ENCODE assay signal across 8 cellular contexts in the genomic region with DNA sequence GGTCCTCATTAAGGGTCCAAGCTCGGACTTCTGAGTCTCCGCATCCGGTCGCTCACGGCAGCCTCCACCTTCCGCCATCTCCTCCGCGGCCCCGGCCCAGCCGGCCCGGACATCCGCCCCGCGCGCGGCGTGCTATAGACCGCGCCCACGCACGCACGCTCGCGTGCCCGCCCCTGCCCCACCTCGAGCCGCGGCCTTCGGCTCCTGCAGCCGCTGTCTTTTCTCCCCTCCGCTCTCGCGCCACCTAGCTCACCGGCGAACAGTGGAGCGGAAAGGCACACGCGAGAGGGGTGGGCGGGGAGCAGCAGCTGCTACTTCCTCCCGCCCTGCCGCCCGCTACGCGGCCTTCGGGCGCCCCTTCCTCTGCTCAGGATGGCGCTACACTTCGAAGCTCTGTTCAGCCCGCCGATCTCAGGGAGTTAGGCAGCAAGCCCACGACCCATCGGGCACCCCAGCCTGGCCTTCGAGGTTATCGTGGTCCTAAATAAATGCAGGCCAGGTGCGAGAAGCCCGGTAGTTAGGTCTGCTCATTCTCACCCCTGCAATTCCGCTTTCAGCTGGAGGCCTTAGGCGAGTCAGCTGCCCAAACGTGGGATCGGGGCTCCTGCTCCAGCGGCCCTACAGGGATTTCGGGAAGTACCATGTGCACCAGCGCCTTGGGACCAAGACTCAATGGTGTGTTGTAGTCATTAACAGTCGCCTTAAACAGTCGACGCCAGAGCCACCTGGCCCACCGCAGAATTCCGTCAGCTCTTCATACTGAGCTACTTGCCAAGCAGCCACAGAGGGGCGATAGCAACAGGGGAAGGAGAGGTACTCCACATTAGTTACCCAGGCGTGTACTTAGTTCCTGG. TPM values are rescaled to one million over a fixed set of nuclear protein-coding genes. Genes with fewer than 3 reads are reported as not detected.
DNase-seq lines count a peak whose midpoint lies in the region; FAIRE-seq and TF ChIP-seq lines count a peak whose summit lies in the region.

A gene with protein sequence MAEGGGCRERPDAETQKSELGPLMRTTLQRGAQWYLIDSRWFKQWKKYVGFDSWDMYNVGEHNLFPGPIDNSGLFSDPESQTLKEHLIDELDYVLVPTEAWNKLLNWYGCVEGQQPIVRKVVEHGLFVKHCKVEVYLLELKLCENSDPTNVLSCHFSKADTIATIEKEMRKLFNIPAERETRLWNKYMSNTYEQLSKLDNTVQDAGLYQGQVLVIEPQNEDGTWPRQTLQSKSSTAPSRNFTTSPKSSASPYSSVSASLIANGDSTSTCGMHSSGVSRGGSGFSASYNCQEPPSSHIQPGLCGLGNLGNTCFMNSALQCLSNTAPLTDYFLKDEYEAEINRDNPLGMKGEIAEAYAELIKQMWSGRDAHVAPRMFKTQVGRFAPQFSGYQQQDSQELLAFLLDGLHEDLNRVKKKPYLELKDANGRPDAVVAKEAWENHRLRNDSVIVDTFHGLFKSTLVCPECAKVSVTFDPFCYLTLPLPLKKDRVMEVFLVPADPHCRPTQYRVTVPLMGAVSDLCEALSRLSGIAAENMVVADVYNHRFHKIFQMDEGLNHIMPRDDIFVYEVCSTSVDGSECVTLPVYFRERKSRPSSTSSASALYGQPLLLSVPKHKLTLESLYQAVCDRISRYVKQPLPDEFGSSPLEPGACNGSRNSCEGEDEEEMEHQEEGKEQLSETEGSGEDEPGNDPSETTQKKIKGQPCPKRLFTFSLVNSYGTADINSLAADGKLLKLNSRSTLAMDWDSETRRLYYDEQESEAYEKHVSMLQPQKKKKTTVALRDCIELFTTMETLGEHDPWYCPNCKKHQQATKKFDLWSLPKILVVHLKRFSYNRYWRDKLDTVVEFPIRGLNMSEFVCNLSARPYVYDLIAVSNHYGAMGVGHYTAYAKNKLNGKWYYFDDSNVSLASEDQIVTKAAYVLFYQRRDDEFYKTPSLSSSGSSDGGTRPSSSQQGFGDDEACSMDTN (minus strand): TSS at position 107 of the 854 bp plus-strand sequence. CDS start 29 bp downstream, at position 78.

- DNase-seq in HCEC 1CT (peak; percentile 85), MM.1S (peak; percentile 93), SHP77 treated with DMSO at 0.1 percent for 48 hours (lab: John Stamatoyannopoulos, UW) (peak; percentile 88), fibroblast of villous mesenchyme (ENCODE audit: low read depth) (peak; percentile 90), stomach (peak; percentile 95)
- peak; percentile 97 for DNase-seq in activated effector memory CD4-positive, alpha-beta T cell treated with anti-CD3 and anti-CD28 coated beads, Interleukin-2, amount 50 U/mL, for 16 hours

- peak; percentile 59 for FAIRE-seq in G401.6 (lab: Jason Lieb, UNC)

- intact Hi-C loops in stomach (cut with DNase I; ENCODE audit: low total_unique reads) = no loop called here

- H3K9me3 ChIP-seq in MM.1S (replicated peaks; ENCODE audit: insufficient read depth, low read length) (no peaks in the 10 kb centered on the region), neural cell (ENCODE audit: low read length) (no peaks in the 10 kb centered on the region), stomach (no peaks in the 10 kb centered on the region)

- peak within 1 kb of the TSS; percentile 94 for H2AFZ ChIP-seq in MM.1S (ENCODE audit: low read length)
- H2AFZ ChIP-seq in neural cell (ENCODE audit: low read depth, low read length) = peak within 1 kb of the TSS; percentile 77

- H3K36me3 ChIP-seq in MM.1S (replicated peaks; ENCODE audit: insufficient read depth, low read length) = no peaks in the 10 kb centered on the region
- no peaks in the 10 kb centered on the region for H3K36me3 ChIP-seq in neural cell (ENCODE audit: insufficient read depth, low read length)
- peaks cover 4 to 25% (median 21%) of the 10 kb centered on the region in 4 donors for H3K36me3 ChIP-seq in stomach

- H4K20me1 ChIP-seq in MM.1S (ENCODE audit: insufficient read depth, low read length) (no peaks in the 10 kb centered on the region), neural cell (ENCODE audit: insufficient read depth) (no peaks in the 10 kb centered on the region)

- 0 to 1% (median 1%) methylated on average over 33 to 70 of the region's 70 CpGs for WGBS in stomach, 5 donors

- H3K4me2 ChIP-seq in MM.1S (ENCODE audit: low read depth, low read length) (peak within 1 kb of the TSS; percentile 75), neural cell (ENCODE audit: low read length) (peak within 1 kb of the TSS; percentile 96)

- H3K79me2 ChIP-seq in MM.1S (ENCODE audit: low read length) (peaks cover 48% of the 10 kb centered on the region), neural cell (replicated peaks; ENCODE audit: insufficient read depth, low read length) (peaks cover 24% of the 10 kb centered on the region)

- TF ChIP-seq CTCF in MM.1S (IDR thresholded peaks at IDR 0.05; ENCODE audit: low read length) = peak; percentile 46
- TF ChIP-seq CTCF in fibroblast of villous mesenchyme (IDR thresholded peaks at IDR 0.05; ENCODE audit: insufficient read depth, low read depth, low read length) = peak; percentile 65
- peak; percentile 70 for TF ChIP-seq CTCF in neural cell (IDR thresholded peaks at IDR 0.05; ENCODE audit: poor library complexity, severe bottlenecking)
- peak in 2 of 7 experiments; percentile 31 to 52 for TF ChIP-seq CTCF in stomach (IDR thresholded peaks at IDR 0.05)

- H3K27ac ChIP-seq in MM.1S (ENCODE audit: low read length) (peak within 1 kb of the TSS; percentile 80), neural cell (ENCODE audit: low read length) (peak within 1 kb of the TSS; percentile 87), stomach (peak within 1 kb of the TSS; percentile 94 to 100 (median 98))

- H3K9me2 ChIP-seq in MM.1S (replicated peaks; ENCODE audit: insufficient read depth, low read length) (no peaks in the 10 kb centered on the region), neural cell (ENCODE audit: insufficient read depth, low read length) (no peaks in the 10 kb centered on the region)

- TF ChIP-seq EP300 in neural cell (conservative IDR thresholded peaks at IDR 0.05; ENCODE audit: poor library complexity, severe bottlenecking) (peak; percentile 39), stomach (IDR thresholded peaks at IDR 0.05) (peak; percentile 3)

- H3K9ac ChIP-seq in MM.1S (ENCODE audit: low read length) (peak within 1 kb of the TSS; percentile 76), neural cell (ENCODE audit: low read length) (peak within 1 kb of the TSS; percentile 82)

- H3K27me3 ChIP-seq in MM.1S (replicated peaks; ENCODE audit: insufficient read depth, low read length) (no peaks in the 10 kb centered on the region), neural cell (ENCODE audit: insufficient read depth, low read depth, low read length) (no peaks in the 10 kb centered on the region), stomach (no peaks in the 10 kb centered on the region)

- TF ChIP-seq POLR2A in stomach (IDR thresholded peaks at IDR 0.05) = peak in 1 of 4 donors; percentile 30

- H3K4me3 ChIP-seq in MM.1S (ENCODE audit: low read length) (peak within 1 kb of the TSS; percentile 80), fibroblast of villous mesenchyme (ENCODE audit: low read depth, low read length) (peak within 1 kb of the TSS; percentile 89), neural cell (ENCODE audit: low read length) (peak within 1 kb of the TSS; percentile 96), stomach (peak within 1 kb of the TSS; percentile 85 to 95 (median 92))

- H3F3A ChIP-seq in MM.1S (ENCODE audit: insufficient read depth, low read length) (peaks cover 29% of the 10 kb centered on the region), neural cell (ENCODE audit: insufficient read depth, low read length, poor library complexity, severe bottlenecking) (peaks cover 3% of the 10 kb centered on the region)

- TF ChIP-seq RAD21 in neural cell (conservative IDR thresholded peaks at IDR 0.05) = peak; percentile 68

- peaks cover 20% of the 10 kb centered on the region for H3K4me1 ChIP-seq in MM.1S (ENCODE audit: low read length)
- peaks cover 20 to 56% (median 36%) of the 10 kb centered on the region in 4 donors for H3K4me1 ChIP-seq in stomach

TF ChIP-seq in neural cell, 6 proteins besides CTCF, POLR2A, EP300 and RAD21:
- TF ChIP-seq MXI1 (conservative IDR thresholded peaks at IDR 0.05; ENCODE audit: poor library complexity, severe bottlenecking) (peak; percentile 91), EZH2 (IDR thresholded peaks at IDR 0.05; ENCODE audit: borderline replicate concordance, insufficient read depth, low read length, poor library complexity, severe bottlenecking) (no peak), TAF1 (IDR thresholded peaks at IDR 0.05; ENCODE audit: low read depth) (no peak), POLR2AphosphoS5 (IDR thresholded peaks at IDR 0.05) (peak; percentile 58), SMC3 (conservative IDR thresholded peaks at IDR 0.05; ENCODE audit: poor library complexity) (peak; percentile 74)
- TF ChIP-seq, protein P1, sequence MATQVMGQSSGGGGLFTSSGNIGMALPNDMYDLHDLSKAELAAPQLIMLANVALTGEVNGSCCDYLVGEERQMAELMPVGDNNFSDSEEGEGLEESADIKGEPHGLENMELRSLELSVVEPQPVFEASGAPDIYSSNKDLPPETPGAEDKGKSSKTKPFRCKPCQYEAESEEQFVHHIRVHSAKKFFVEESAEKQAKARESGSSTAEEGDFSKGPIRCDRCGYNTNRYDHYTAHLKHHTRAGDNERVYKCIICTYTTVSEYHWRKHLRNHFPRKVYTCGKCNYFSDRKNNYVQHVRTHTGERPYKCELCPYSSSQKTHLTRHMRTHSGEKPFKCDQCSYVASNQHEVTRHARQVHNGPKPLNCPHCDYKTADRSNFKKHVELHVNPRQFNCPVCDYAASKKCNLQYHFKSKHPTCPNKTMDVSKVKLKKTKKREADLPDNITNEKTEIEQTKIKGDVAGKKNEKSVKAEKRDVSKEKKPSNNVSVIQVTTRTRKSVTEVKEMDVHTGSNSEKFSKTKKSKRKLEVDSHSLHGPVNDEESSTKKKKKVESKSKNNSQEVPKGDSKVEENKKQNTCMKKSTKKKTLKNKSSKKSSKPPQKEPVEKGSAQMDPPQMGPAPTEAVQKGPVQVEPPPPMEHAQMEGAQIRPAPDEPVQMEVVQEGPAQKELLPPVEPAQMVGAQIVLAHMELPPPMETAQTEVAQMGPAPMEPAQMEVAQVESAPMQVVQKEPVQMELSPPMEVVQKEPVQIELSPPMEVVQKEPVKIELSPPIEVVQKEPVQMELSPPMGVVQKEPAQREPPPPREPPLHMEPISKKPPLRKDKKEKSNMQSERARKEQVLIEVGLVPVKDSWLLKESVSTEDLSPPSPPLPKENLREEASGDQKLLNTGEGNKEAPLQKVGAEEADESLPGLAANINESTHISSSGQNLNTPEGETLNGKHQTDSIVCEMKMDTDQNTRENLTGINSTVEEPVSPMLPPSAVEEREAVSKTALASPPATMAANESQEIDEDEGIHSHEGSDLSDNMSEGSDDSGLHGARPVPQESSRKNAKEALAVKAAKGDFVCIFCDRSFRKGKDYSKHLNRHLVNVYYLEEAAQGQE (IDR thresholded peaks at IDR 0.05; ENCODE audit: borderline replicate concordance) = no peak
TF ChIP-seq in neural cell: peak in this region for 3.

RNA-seq across cellular contexts. Expression of the gene that starts here (rescaled TPM):
- 21.6 and 23.3 TPM in 2 replicates for total RNA-seq in fibroblast of villous mesenchyme
- 35.5 and 42.7 TPM in 2 replicates for polyA plus RNA-seq in neural cell
- 36.5 and 47.1 TPM in 2 replicates for polyA minus RNA-seq in neural cell
- total RNA-seq in stomach = 100 to 1,000 TPM in 2 of 5 donors, 10 to 100 TPM in 3; 21.9 to 123 (median 29.9) TPM
- 10 to 100 TPM; 22.7 to 25.8 (median 22.9) TPM for polyA plus RNA-seq in stomach

Comparison
In these comparisons a context has a peak if more than half of its experiments do, and no peak if none do; other contexts are left out.
1. Peak in every context shown above with its lines: DNase-seq, H3K4me3 ChIP-seq and H3K27ac ChIP-seq.